In the genomic region with DNA sequence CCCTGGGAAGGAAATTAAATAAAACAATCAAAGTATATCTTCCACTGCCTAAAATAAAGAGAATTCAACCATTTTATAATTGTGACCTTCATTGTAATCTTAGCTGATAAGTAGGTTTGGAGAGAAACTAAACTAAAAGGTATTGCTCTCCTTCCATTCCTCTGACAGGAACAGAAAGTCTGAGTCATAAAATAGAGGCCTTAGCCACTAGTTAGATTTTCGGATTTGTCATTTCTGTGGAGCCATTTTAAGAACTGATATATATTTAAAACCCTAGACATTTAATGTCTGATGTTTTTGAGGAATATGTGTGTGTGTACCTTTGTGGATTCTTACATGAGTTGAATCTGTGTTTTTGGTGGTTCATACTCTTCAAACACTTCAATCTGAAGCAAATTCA, we compare ENCODE assay signal across 9 cellular contexts. TPM values are rescaled to one million over a fixed set of nuclear protein-coding genes. Genes with fewer than 3 reads are reported as not detected.
DNase-seq lines count a peak whose midpoint lies in the region; ATAC-seq, FAIRE-seq and TF ChIP-seq lines count a peak whose summit lies in the region.
"Had no signal": no experiment of that assay in that cellular context is flagged by ENCODE, and none has a peak within 500 bp of the region (broad histone marks: within the 10 kb centered on the region; RNA-seq: fewer than 3 reads in every experiment).

No MANE protein-coding gene starts in this region.

- no peak overlapping the region for H3K4me3 ChIP-seq in HepG2 (replicated peaks in 1 of 3; ENCODE audit: insufficient read depth in 1 of 3, low read depth in 2 of 3, low read length in 3 of 3)

- no peaks in the 10 kb centered on the region for H3K9me3 ChIP-seq in HepG2 (ENCODE audit: low read length)
- H3K9me3 ChIP-seq: neutrophil had no signal

- no peak overlapping the region for H3K4me2 ChIP-seq in HepG2 (ENCODE audit: low read depth, low read length)

- no TSS peak for BruUV-seq in HepG2 (replicated peaks; lab: Mats Ljungman, UMichigan)

- no peak for TF ChIP-seq RAD21 in HepG2 (CRISPR knock-in tag; IDR thresholded peaks at IDR 0.05)

- no peaks in the 10 kb centered on the region for H3K79me2 ChIP-seq in HepG2 (ENCODE audit: insufficient read depth, low read length)

- no peak for TF ChIP-seq CTCF in HepG2 (CRISPR knock-in tag; IDR thresholded peaks at IDR 0.05)

- no peak for TF ChIP-seq POLR2A in HepG2 (IDR thresholded peaks at IDR 0.05; ENCODE audit: insufficient read depth in 1 of 2, low read depth in 2 of 2, low read length in 2 of 2)

- in situ Hi-C loops in HepG2 (cut with HindIII; ENCODE audit: extremely low pct_ligation_motif_present, low pct_unique_long_range_greater_than_20kb): no loop called here

- no peaks in the 10 kb centered on the region for H3K27me3 ChIP-seq in HepG2 (ENCODE audit: control insufficient read depth in 1 of 2, insufficient read depth in 2 of 2, low read length in 2 of 2)
- H3K27me3 ChIP-seq: neutrophil had no signal

- POLR2A ChIA-PET in HepG2 (lab: Yijun Ruan, JAX): no interaction called here

- ATAC-seq in GM21423 (IDR thresholded peaks at IDR 0.05; ENCODE audit: unreplicated experiment) (peak; percentile 93), HG03558 (IDR thresholded peaks at IDR 0.05; ENCODE audit: extremely low read depth, unreplicated experiment) (peak; percentile 90), HepG2 (no peak)

- TF ChIP-seq EP300 in HepG2 (IDR thresholded peaks at IDR 0.05; ENCODE audit: low read depth in 2 of 2, low read length in 2 of 2) (no peak), HepG2 (CRISPR knock-in tag; IDR thresholded peaks at IDR 0.05; ENCODE audit: borderline replicate concordance) (no peak)

- CTCF ChIA-PET in HepG2 (lab: Yijun Ruan, JAX; ENCODE audit: low intra/inter-chr PET ratio, low total read pairs): no interaction called here

- WGBS in HepG2 (ENCODE audit: low lambda C conversion rate): 0% methylated on average over 1 of the region's 1 CpG

- peak overlapping the region; percentile 68 for H3K27ac ChIP-seq in epithelial cell of prostate
- no peak overlapping the region for H3K27ac ChIP-seq in HepG2 (ENCODE audit: extremely low read length, insufficient read depth, low read length)
- H3K27ac ChIP-seq: neutrophil had no signal

- H3K36me3 ChIP-seq in HepG2 (replicated peaks in 1 of 2; ENCODE audit: control insufficient read depth in 1 of 2, insufficient read depth in 2 of 2, low read length in 2 of 2): no peaks in the 10 kb centered on the region
- H3K36me3 ChIP-seq: neutrophil had no signal

- H4K20me1 ChIP-seq in HepG2 (ENCODE audit: insufficient read depth, low read length): no peaks in the 10 kb centered on the region

- no peak for FAIRE-seq in HepG2 (lab: Jason Lieb, UNC)

- H2AFZ ChIP-seq in HepG2 (ENCODE audit: low read length): no peak overlapping the region

- H3K9ac ChIP-seq in HepG2 (ENCODE audit: insufficient read depth, low read depth, low read length): no peak overlapping the region

- DNase-seq in GM03348 (ENCODE audit: low spot score) (peak; percentile 29), epithelial cell of prostate (ENCODE audit: low read depth, low spot score) (no peak), HepG2 (ENCODE audit: low spot score) (no peak), SHP77 treated with DMSO at 0.1 percent for 48 hours (lab: John Stamatoyannopoulos, UW) (no peak), SK-N-DZ (ENCODE audit: low spot score) (no peak)
- no peak for DNase-seq in stimulated activated CD4-positive, alpha-beta T cell treated with anti-CD3 and anti-CD28 coated beads, Interleukin-2, amount 100 ng/mL, for 48 hours

- intact Hi-C loops in HepG2 (cut with micrococcal nuclease; ENCODE audit: unreplicated experiment): no loop called here

- no peaks in the 10 kb centered on the region for H3K4me1 ChIP-seq in HepG2 (ENCODE audit: insufficient read depth, low read length)

TF ChIP-seq in HepG2, 621 proteins besides CTCF, POLR2A, EP300 and RAD21:
- TF ChIP-seq KDM1A (CRISPR knock-in tag; IDR thresholded peaks at IDR 0.05) (no peak), HOXD1 (CRISPR knock-in tag; IDR thresholded peaks at IDR 0.05) (no peak), KDM6A (CRISPR knock-in tag; IDR thresholded peaks at IDR 0.05; ENCODE audit: low read depth) (no peak), ZNF891 (CRISPR knock-in tag; IDR thresholded peaks at IDR 0.05) (no peak), ZMYM4 (CRISPR knock-in tag; IDR thresholded peaks at IDR 0.05) (no peak), KLF15 (CRISPR knock-in tag; IDR thresholded peaks at IDR 0.05; ENCODE audit: borderline replicate concordance) (no peak)

RNA-seq across cellular contexts. Expression of a gene that starts 11.8 kb away (rescaled TPM):
- total RNA-seq in HepG2 (2016; rRNA removed; fragmentation: Illumina TruSeq; extraction: Trizol): 0.02 TPM in 1 of 2 replicates, not detected in the other
- total RNA-seq in HepG2 (2016; cell fraction: cytosol; rRNA removed; fragmentation: Illumina TruSeq; extraction: Trizol; ENCODE audit: low read depth): not detected in 2 replicates
- total RNA-seq in HepG2 (2016; cell fraction: insoluble cytoplasmic fraction; rRNA removed; fragmentation: Illumina TruSeq; extraction: Trizol): 0.04 TPM in 1 of 2 replicates, not detected in the other
- not detected in 2 replicates for total RNA-seq in HepG2 (2016; cell fraction: membrane; rRNA removed; fragmentation: Illumina TruSeq; extraction: Trizol)
- 0.09 TPM in 1 of 2 replicates, not detected in the other for total RNA-seq in HepG2 (2016; cell fraction: nucleus; rRNA removed; fragmentation: Illumina TruSeq; extraction: Trizol)
- 0.03 TPM in 1 of 2 replicates, not detected in the other for polyA plus RNA-seq in HepG2 (2011; rRNA removed)
- not detected in 2 replicates for polyA plus RNA-seq in HepG2 (2011; cell fraction: cytosol; rRNA removed)
- not detected in 2 replicates for polyA plus RNA-seq in HepG2 (2011; cell fraction: nucleus; rRNA removed)
- polyA plus RNA-seq in HepG2 (2012): not detected in 2 replicates
- polyA plus RNA-seq in HepG2 (2016; cell fraction: cytosol; fragmentation: Illumina TruSeq; extraction: Trizol; ENCODE audit: low read depth): not detected in 2 replicates
- not detected in 2 replicates for polyA plus RNA-seq in HepG2 (2016; cell fraction: insoluble cytoplasmic fraction; fragmentation: Illumina TruSeq; extraction: Trizol; ENCODE audit: low read depth)
- polyA plus RNA-seq in HepG2 (2016; cell fraction: membrane; fragmentation: Illumina TruSeq; extraction: Trizol; ENCODE audit: low read depth): 0.03 TPM in 1 of 2 replicates, not detected in the other
- not detected in 2 replicates for polyA plus RNA-seq in HepG2 (2016; cell fraction: nucleus; fragmentation: Illumina TruSeq; extraction: Trizol; ENCODE audit: insufficient read depth, low read depth)
- not detected in 2 replicates for polyA minus RNA-seq in HepG2 (2011; rRNA and poly(A)+ RNA removed; ENCODE audit: low replicate concordance)
- polyA minus RNA-seq in HepG2 (2011; cell fraction: cytosol; rRNA and poly(A)+ RNA removed): not detected in 2 replicates
- not detected in 2 replicates for polyA minus RNA-seq in HepG2 (2011; cell fraction: nucleus; rRNA and poly(A)+ RNA removed)
- not detected in 2 replicates for polyA plus RNA-seq in SK-N-DZ (2014; cell fraction: cytosol; rRNA removed)
- not detected in 2 replicates for polyA plus RNA-seq in SK-N-DZ (2014; cell fraction: nucleus; rRNA removed)
